ENCODE assay signal across 8 cellular contexts in the genomic region with DNA sequence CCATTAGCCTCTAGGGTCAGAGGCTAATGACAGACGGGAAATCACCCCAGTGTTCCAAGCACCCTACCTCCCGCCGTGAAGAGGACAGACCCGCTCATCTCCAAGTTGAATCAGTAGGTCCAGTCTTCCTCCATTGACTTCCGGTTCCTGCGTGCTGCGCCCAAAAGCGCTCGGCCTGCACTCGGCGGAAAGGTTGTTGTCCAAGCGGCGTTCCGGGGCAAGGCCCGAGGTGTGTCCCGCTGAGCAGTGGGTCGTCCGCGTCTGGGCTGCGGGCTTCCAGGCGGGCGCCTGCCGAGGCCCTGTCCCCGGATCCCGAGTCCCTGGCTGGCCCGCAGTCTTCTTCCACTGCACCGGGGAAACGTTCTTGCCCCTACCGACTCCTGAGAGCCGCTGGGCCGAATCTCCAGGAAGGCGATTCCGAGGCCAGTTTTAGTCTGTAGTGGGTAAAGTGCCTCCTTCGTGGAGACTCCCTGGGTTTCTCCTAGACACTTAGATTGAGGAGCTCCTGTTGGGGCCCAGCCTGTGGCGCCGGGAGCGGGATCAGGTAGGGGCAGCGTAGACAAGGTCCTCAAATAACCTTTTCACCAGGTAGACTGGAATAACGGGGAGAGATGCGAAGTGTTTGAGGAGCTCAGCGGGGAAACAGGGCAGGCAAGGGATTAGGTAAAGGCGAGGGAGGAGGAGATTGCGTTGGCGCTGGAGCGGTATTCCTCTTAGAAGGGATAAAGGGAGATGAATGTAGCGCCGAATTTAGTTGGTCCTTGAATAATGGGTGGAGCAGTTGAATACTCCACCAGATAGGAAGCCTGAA. TPM values are rescaled to one million over a fixed set of nuclear protein-coding genes. Genes with fewer than 3 reads are reported as not detected.
DNase-seq lines count a peak whose midpoint lies in the region; ATAC-seq, FAIRE-seq and TF ChIP-seq lines count a peak whose summit lies in the region.

A gene with protein sequence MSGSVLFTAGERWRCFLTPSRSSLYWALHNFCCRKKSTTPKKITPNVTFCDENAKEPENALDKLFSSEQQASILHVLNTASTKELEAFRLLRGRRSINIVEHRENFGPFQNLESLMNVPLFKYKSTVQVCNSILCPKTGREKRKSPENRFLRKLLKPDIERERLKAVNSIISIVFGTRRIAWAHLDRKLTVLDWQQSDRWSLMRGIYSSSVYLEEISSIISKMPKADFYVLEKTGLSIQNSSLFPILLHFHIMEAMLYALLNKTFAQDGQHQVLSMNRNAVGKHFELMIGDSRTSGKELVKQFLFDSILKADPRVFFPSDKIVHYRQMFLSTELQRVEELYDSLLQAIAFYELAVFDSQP (minus strand): TSS at position 138 of the 811 bp plus-strand sequence. CDS start 40 bp downstream, at position 98.

- under 1% methylated on average over 21 of the region's 47 CpGs for WGBS in esophagus muscularis mucosa

- H3K9me3 ChIP-seq in esophagus muscularis mucosa: no peaks in the 10 kb centered on the region
- no peaks in the 10 kb centered on the region for H3K9me3 ChIP-seq in muscle layer of duodenum (ENCODE audit: control insufficient read depth in 1 of 2, low read length in 2 of 2)

- H3K4me3 Mint-ChIP-seq in activated T-cell treated with anti-CD3 and anti-CD28 coated beads, Interleukin-2, amount 50 U/mL, for 72 hours: peak within 1 kb of the TSS; percentile 97 to 99

- peak within 1 kb of the TSS; percentile 97 for H3K27ac Mint-ChIP-seq in activated T-cell treated with anti-CD3 and anti-CD28 coated beads, Interleukin-2, amount 50 U/mL, for 72 hours

- DNase-seq in DMS153 (lab: John Stamatoyannopoulos, UW): peak; percentile 72
- DNase-seq in Jurkat, Clone E6-1 (ENCODE audit: low read depth, low spot score): peak; percentile 78
- peak; percentile 81 for DNase-seq in RCC 7860 (ENCODE audit: low spot score)
- peak; percentile 91 to 92 for DNase-seq in activated T-cell treated with anti-CD3 and anti-CD28 coated beads, Interleukin-2, amount 50 U/mL, for 72 hours
- peak; percentile 96 for DNase-seq in esophagus muscularis mucosa (ENCODE audit: extremely low spot score)
- DNase-seq in stimulated activated CD8-positive, alpha-beta memory T cell treated with anti-CD3 and anti-CD28 coated beads, Interleukin-7, amount 100 ng/mL, for 24 hours (ENCODE audit: low read depth): peak; percentile 79

- ATAC-seq in GM21619 (IDR thresholded peaks at IDR 0.05; ENCODE audit: unreplicated experiment): peak; percentile 87
- ATAC-seq in activated T-cell treated with anti-CD3 and anti-CD28 coated beads, Interleukin-2, amount 50 U/mL, for 72 hours (replicated peaks in 1 of 2): peak; percentile 99

- peaks cover 46% of the 10 kb centered on the region for H3K4me1 Mint-ChIP-seq in activated T-cell treated with anti-CD3 and anti-CD28 coated beads, Interleukin-2, amount 50 U/mL, for 72 hours (ENCODE audit: low read depth)

- peak within 1 kb of the TSS; percentile 83 to 91 (median 89) for H3K27ac ChIP-seq in esophagus muscularis mucosa (replicated peaks in 1 of 4)
- H3K27ac ChIP-seq in muscle layer of duodenum (ENCODE audit: low read length): peak within 1 kb of the TSS; percentile 82

- TF ChIP-seq POLR2A in esophagus muscularis mucosa (IDR thresholded peaks at IDR 0.05; ENCODE audit: low read depth): no peak

- peaks cover 14 to 31% (median 24%) of the 10 kb centered on the region in 4 donors for H3K4me1 ChIP-seq in esophagus muscularis mucosa
- peaks cover 0 to 14% of the 10 kb centered on the region in 2 donors for H3K4me1 ChIP-seq in muscle layer of duodenum (ENCODE audit: control insufficient read depth in 1 of 2, insufficient read depth in 2 of 2, low read length in 2 of 2)

- no peak for FAIRE-seq in RCC 7860 (lab: Jason Lieb, UNC)

- H3K4me3 ChIP-seq in Jurkat, Clone E6-1 (ENCODE audit: low read length): peak within 1 kb of the TSS; percentile 71
- H3K4me3 ChIP-seq in esophagus muscularis mucosa (peak within 1 kb of the TSS; percentile 58 to 89 (median 80)), muscle layer of duodenum (ENCODE audit: low read depth in 1 of 2, low read length in 2 of 2) (peak within 1 kb of the TSS; percentile 88 to 98)

- H3K36me3 ChIP-seq in esophagus muscularis mucosa (peaks cover 0 to 26% (median 15%) of the 10 kb centered on the region in 4 donors), muscle layer of duodenum (ENCODE audit: control insufficient read depth in 1 of 2, insufficient read depth in 2 of 2, low read length in 2 of 2) (peaks cover 6 to 16% of the 10 kb centered on the region in 2 donors)

- H3K27me3 Mint-ChIP-seq in activated T-cell treated with anti-CD3 and anti-CD28 coated beads, Interleukin-2, amount 50 U/mL, for 72 hours (ENCODE audit: low read depth): no peaks in the 10 kb centered on the region

- H3K27me3 ChIP-seq in esophagus muscularis mucosa (no peaks in the 10 kb centered on the region), muscle layer of duodenum (ENCODE audit: low read depth, low read length) (no peaks in the 10 kb centered on the region)

- no peak for TF ChIP-seq CTCF in esophagus muscularis mucosa (IDR thresholded peaks at IDR 0.05)

- no peak for TF ChIP-seq EP300 in esophagus muscularis mucosa (IDR thresholded peaks at IDR 0.05)

- H3K36me3 Mint-ChIP-seq in activated T-cell treated with anti-CD3 and anti-CD28 coated beads, Interleukin-2, amount 50 U/mL, for 72 hours (ENCODE audit: insufficient read depth in 2 of 2): peaks cover 5 to 9% of the 10 kb centered on the region in 2 donors

- intact Hi-C loops in esophagus muscularis mucosa (cut with DNase I): loop anchor here (5.0 kb wide), 1 partner anchor 311 kb away; no protein-coding TSS in a partner anchor

- no peaks in the 10 kb centered on the region for H3K9me3 Mint-ChIP-seq in activated T-cell treated with anti-CD3 and anti-CD28 coated beads, Interleukin-2, amount 50 U/mL, for 72 hours

RNA-seq across cellular contexts. Expression of the gene that starts here (rescaled TPM):
- polyA plus RNA-seq in Jurkat, Clone E6-1 (2012; ENCODE audit: insufficient read depth, insufficient read length): 10.5 TPM
- 10 to 100 TPM in 1 of 2 donors, 1 to 10 TPM in 1; 9.0 to 10.4 TPM for total RNA-seq in activated T-cell treated with anti-CD3 and anti-CD28 coated beads, Interleukin-2, amount 50 U/mL, for 72 hours
- 1 to 10 TPM; 5.0 to 7.0 (median 6.6) TPM for total RNA-seq in esophagus muscularis mucosa

Comparison
In these comparisons a context has a peak if more than half of its experiments do, and no peak if none do; other contexts are left out.
1. Peak in every context shown above with its lines: DNase-seq, ATAC-seq, H3K4me3 ChIP-seq and H3K27ac ChIP-seq.